In genomic region chr20:33668087-33668790, GRCh38 we compare ENCODE assay signal across 9 cellular contexts. TPM values are rescaled to one million over a fixed set of nuclear protein-coding genes. Genes with fewer than 3 reads are reported as not detected.
DNase-seq lines count a peak whose midpoint lies in the region; ATAC-seq lines count a peak whose summit lies in the region.
"Had no signal": no experiment of that assay in that cellular context is flagged by ENCODE, and none has a peak within 500 bp of the region (broad histone marks: within the 10 kb centered on the region; RNA-seq: fewer than 3 reads in every experiment).

No MANE protein-coding gene starts in this region.

- peak overlapping the region; percentile 71 for H3K4me3 ChIP-seq in skeletal muscle satellite cell (ENCODE audit: low read length)

- H3K36me3 Mint-ChIP-seq in activated T-cell treated with anti-CD3 and anti-CD28 coated beads, Interleukin-2, amount 50 U/mL, for 24 hours (ENCODE audit: low read depth), result peaks cover 31% of the 10 kb centered on the region

- peaks cover 43% of the 10 kb centered on the region for H3K4me1 ChIP-seq in skeletal muscle satellite cell (ENCODE audit: control insufficient read depth, insufficient read depth, low read length)

- H3K9me3 Mint-ChIP-seq in activated T-cell treated with anti-CD3 and anti-CD28 coated beads, Interleukin-2, amount 50 U/mL, for 24 hours, result no peaks in the 10 kb centered on the region

- H3K27me3 ChIP-seq in skeletal muscle satellite cell (ENCODE audit: control insufficient read depth, insufficient read depth, low read length), result no peaks in the 10 kb centered on the region

- intact Hi-C loops in Right ventricle myocardium inferior (cut with DNase I), result loop anchor here (2.0 kb wide), 1 partner anchor 211 kb away; no protein-coding TSS in a partner anchor

- peaks cover 13% of the 10 kb centered on the region for H3K36me3 ChIP-seq in skeletal muscle satellite cell (ENCODE audit: insufficient read depth, low read length)

- peaks cover 41% of the 10 kb centered on the region for H3K4me1 Mint-ChIP-seq in activated T-cell treated with anti-CD3 and anti-CD28 coated beads, Interleukin-2, amount 50 U/mL, for 24 hours (ENCODE audit: low read depth)

- peak overlapping the region; percentile 89 for H3K4me2 ChIP-seq in skeletal muscle satellite cell (ENCODE audit: low read length)

- H3K9ac ChIP-seq in skeletal muscle satellite cell (ENCODE audit: low read depth, low read length), result peak overlapping the region; percentile 14

- DNase-seq in NCI-H345 treated with DMSO at 0.1 percent for 48 hours (lab: John Stamatoyannopoulos, UW; ENCODE audit: unreplicated experiment) (peak; percentile 67), NCI-H345 (lab: John Stamatoyannopoulos, UW) (no peak), HuH-7.5 (ENCODE audit: low spot score) (peak; percentile 99), Right ventricle myocardium inferior (ENCODE audit: missing footprints) (peak; percentile 93), NCI-H2227 treated with DMSO at 0.1 percent for 48 hours (lab: John Stamatoyannopoulos, UW) (no peak)
- DNase-seq in activated T-cell treated with anti-CD3 and anti-CD28 coated beads, Interleukin-2, amount 50 U/mL, for 24 hours, result no peak

- peak overlapping the region; percentile 89 for H3K27ac Mint-ChIP-seq in activated T-cell treated with anti-CD3 and anti-CD28 coated beads, Interleukin-2, amount 50 U/mL, for 24 hours

- ATAC-seq in Right ventricle myocardium inferior (no peak), GM18520 (IDR thresholded peaks at IDR 0.05; ENCODE audit: unreplicated experiment) (no peak)

- H3K9me3 ChIP-seq in skeletal muscle satellite cell (replicated peaks; ENCODE audit: low read length), result no peaks in the 10 kb centered on the region

- no peaks in the 10 kb centered on the region for H3K27me3 Mint-ChIP-seq in activated T-cell treated with anti-CD3 and anti-CD28 coated beads, Interleukin-2, amount 50 U/mL, for 24 hours

- peak overlapping the region; percentile 84 for H3K4me3 Mint-ChIP-seq in activated T-cell treated with anti-CD3 and anti-CD28 coated beads, Interleukin-2, amount 50 U/mL, for 24 hours

RNA-seq across cellular contexts. Expression of gene ACTL10, which starts 1.5 kb away (rescaled TPM):
- 0.19 TPM for total RNA-seq in Right ventricle myocardium inferior
- 3.5 and 4.2 TPM in 2 replicates for total RNA-seq in skeletal muscle satellite cell (2012; rRNA removed)

RNA-seq across cellular contexts. Expression of gene NECAB3, which starts 6.0 kb away (rescaled TPM):
- 70.8 TPM for total RNA-seq in Right ventricle myocardium inferior
- total RNA-seq in skeletal muscle satellite cell (2012; rRNA removed), result 11.4 and 12.7 TPM in 2 replicates

RNA-seq across cellular contexts. Expression of gene C20orf144, which starts 6.1 kb away (rescaled TPM):
- total RNA-seq in Right ventricle myocardium inferior, result not detected
- total RNA-seq in skeletal muscle satellite cell (2012; rRNA removed), result 0.22 TPM in 1 of 2 replicates, not detected in the other
- total RNA-seq: Daoy had no signal

RNA-seq across cellular contexts. Expression of gene E2F1, which starts 17.9 kb away (rescaled TPM):
- total RNA-seq in Right ventricle myocardium inferior, result 2.3 TPM
- 4.8 and 7.2 TPM in 2 replicates for total RNA-seq in skeletal muscle satellite cell (2012; rRNA removed)

RNA-seq across cellular contexts. Expression of gene PXMP4, which starts 51.9 kb away (rescaled TPM):
- total RNA-seq in Right ventricle myocardium inferior, result 11.4 TPM
- total RNA-seq in skeletal muscle satellite cell (2012; rRNA removed), result 2.8 and 3.9 TPM in 2 replicates

Comparison
In these comparisons a context has a peak if more than half of its experiments do, and no peak if none do; other contexts are left out.
1. DNase-seq: peak in NCI-H345 treated with DMSO at 0.1 percent for 48 hours (single experiment), HuH-7.5 (single experiment) and Right ventricle myocardium inferior (single experiment); none in NCI-H345 (single experiment), activated T-cell treated with anti-CD3 and anti-CD28 coated beads, Interleukin-2, amount 50 U/mL, for 24 hours (single experiment) and NCI-H2227 treated with DMSO at 0.1 percent for 48 hours (single experiment).